In genomic region chr6:15818491-15818890, GRCh38 we compare ENCODE assay signal across 35 cellular contexts.
"Had no signal": no experiment of that assay in that cellular context is flagged by ENCODE, and none has a peak within 500 bp of the region (broad histone marks: within the 10 kb centered on the region; RNA-seq: fewer than 3 reads in every experiment).

No MANE protein-coding gene starts in this region.

- DNase-seq: Karpas-422, Kasumi-1, MG63, MM.1S, MV-4-11, NCI-H1048, NCI-H1092, NCI-H1092 treated with DMSO at 0.1 percent for 48 hours, NCI-H1105, NCI-H1105 treated with DMSO at 0.1 percent for 48 hours, NCI-H1417, NCI-H1417 treated with DMSO at 0.1 percent for 48 hours, NCI-H1436, NCI-H1436 treated with DMSO at 0.1 percent for 48 hours, NCI-H146, NCI-H1694, NCI-H1694 treated with DMSO at 0.1 percent for 48 hours, NCI-H187, NCI-H187 treated with DMSO at 0.1 percent for 48 hours, NCI-H1930, NCI-H2029, NCI-H2029 treated with DMSO at 0.1 percent for 48 hours, NCI-H2081, NCI-H2081 treated with DMSO at 0.1 percent for 48 hours, NCI-H2107, NCI-H2171, NCI-H2171 treated with DMSO at 0.1 percent for 48 hours, NCI-H2227 treated with DMSO at 0.1 percent for 48 hours, NCI-H226, NCI-H345, NCI-H446, NCI-H446 treated with DMSO at 0.1 percent for 48 hours, NCI-H510A, NCI-H510A treated with DMSO at 0.1 percent for 48 hours had no signal

- H3K36me3 ChIP-seq: MG63 had no signal

- H3K27ac ChIP-seq: KMS-11 had no signal

- H3K9me3 ChIP-seq: MG63 had no signal

- H3K4me2 ChIP-seq: KMS-11 had no signal

- H3K4me3 ChIP-seq: MG63 had no signal

- H3K27me3 ChIP-seq: MG63 had no signal
